In genomic region chr22:36445158-36445668, GRCh38 we compare ENCODE assay signal across 9 cellular contexts. TPM values are rescaled to one million over a fixed set of nuclear protein-coding genes. Genes with fewer than 3 reads are reported as not detected.
DNase-seq lines count a peak whose midpoint lies in the region; ATAC-seq and TF ChIP-seq lines count a peak whose summit lies in the region.
"Had no signal": no experiment of that assay in that cellular context is flagged by ENCODE, and none has a peak within 500 bp of the region (broad histone marks: within the 10 kb centered on the region; RNA-seq: fewer than 3 reads in every experiment).

No MANE protein-coding gene starts in this region.

- H3K27me3 ChIP-seq in adrenal gland (no peaks in the 10 kb centered on the region), hepatocyte (no peaks in the 10 kb centered on the region)

- H3K9me3 ChIP-seq in adrenal gland (replicated peaks in 1 of 3) (no peaks in the 10 kb centered on the region), hepatocyte (ENCODE audit: low read depth) (no peaks in the 10 kb centered on the region)

- no peaks in the 10 kb centered on the region for H3K9me2 ChIP-seq in hepatocyte (replicated peaks; ENCODE audit: insufficient read depth)

- H3K4me3 ChIP-seq in adrenal gland (no peak overlapping the region), hepatocyte (no peak overlapping the region), skin epidermis (no peak overlapping the region)

- peaks cover 19 to 31% (median 20%) of the 10 kb centered on the region in 3 donors for H3K4me1 Mint-ChIP-seq in IgD-negative memory B cell
- peaks cover 48% of the 10 kb centered on the region for H3K4me1 Mint-ChIP-seq in activated naive CD4-positive, alpha-beta T cell treated with anti-CD3 and anti-CD28 coated beads, Interleukin-2, amount 10 ng/mL, durations not matched to agents 7 days and 5 days

- no peaks in the 10 kb centered on the region for H3K79me2 ChIP-seq in hepatocyte

- no peaks in the 10 kb centered on the region for H3K36me3 Mint-ChIP-seq in IgD-negative memory B cell
- H3K36me3 Mint-ChIP-seq in activated naive CD4-positive, alpha-beta T cell treated with anti-CD3 and anti-CD28 coated beads, Interleukin-2, amount 10 ng/mL, durations not matched to agents 7 days and 5 days, result no peaks in the 10 kb centered on the region

- peak overlapping the region in 2 of 3 donors; percentile 61 to 78 for H3K27ac Mint-ChIP-seq in IgD-negative memory B cell
- H3K27ac Mint-ChIP-seq in activated naive CD4-positive, alpha-beta T cell treated with anti-CD3 and anti-CD28 coated beads, Interleukin-2, amount 10 ng/mL, durations not matched to agents 7 days and 5 days, result no peak overlapping the region

- H3K9me3 Mint-ChIP-seq in IgD-negative memory B cell, result no peaks in the 10 kb centered on the region
- H3K9me3 Mint-ChIP-seq in activated naive CD4-positive, alpha-beta T cell treated with anti-CD3 and anti-CD28 coated beads, Interleukin-2, amount 10 ng/mL, durations not matched to agents 7 days and 5 days, result no peaks in the 10 kb centered on the region

- no peaks in the 10 kb centered on the region for H3K27me3 Mint-ChIP-seq in IgD-negative memory B cell
- peaks cover 4% of the 10 kb centered on the region for H3K27me3 Mint-ChIP-seq in activated naive CD4-positive, alpha-beta T cell treated with anti-CD3 and anti-CD28 coated beads, Interleukin-2, amount 10 ng/mL, durations not matched to agents 7 days and 5 days

- no peak for TF ChIP-seq POLR2A in adrenal gland (IDR thresholded peaks at IDR 0.05)

- H3K36me3 ChIP-seq in adrenal gland (replicated peaks in 1 of 2) (no peaks in the 10 kb centered on the region), hepatocyte (replicated peaks; ENCODE audit: insufficient read depth, low read depth) (no peaks in the 10 kb centered on the region)

- no peak overlapping the region for H2AFZ ChIP-seq in hepatocyte

- H3K4me1 ChIP-seq in adrenal gland (replicated peaks in 1 of 2) (peaks cover 6 to 23% of the 10 kb centered on the region in 2 donors), hepatocyte (ENCODE audit: insufficient read depth) (peaks cover 7% of the 10 kb centered on the region)

- TF ChIP-seq CTCF in adrenal gland (IDR thresholded peaks at IDR 0.05) (no peak), hepatocyte (IDR thresholded peaks at IDR 0.05; ENCODE audit: poor library complexity) (no peak)

- intact Hi-C loops in adrenal gland (cut with DNase I), result loop anchor here in 1 of 2 donors (10.0 kb wide), 1 partner anchor 50 kb away; no protein-coding TSS in a partner anchor

- peak overlapping the region in 1 of 4 donors; percentile 49 for H3K4me3 Mint-ChIP-seq in IgD-negative memory B cell
- no peak overlapping the region for H3K4me3 Mint-ChIP-seq in activated naive CD4-positive, alpha-beta T cell treated with anti-CD3 and anti-CD28 coated beads, Interleukin-2, amount 10 ng/mL, durations not matched to agents 7 days and 5 days

- CTCF ChIA-PET in activated naive CD4-positive, alpha-beta T cell treated with anti-CD3 and anti-CD28 coated beads, Interleukin-2, amount 10 ng/mL, durations not matched to agents 7 days and 5 days (lab: Charles Lee), result interaction anchor here (1.7 kb wide), 1 partner anchor 10 kb away, joined by 5 read pairs; no protein-coding TSS in a partner anchor

- H3K27ac ChIP-seq in adrenal gland, result peak overlapping the region in 2 of 5 donors; percentile 42 to 43
- H3K27ac ChIP-seq in hepatocyte, result peak overlapping the region; percentile 45
- H3K27ac ChIP-seq in skin epidermis, result peak overlapping the region in 11 of 21 experiments; percentile 9 to 83 (median 49)

- ATAC-seq in HG02588 (IDR thresholded peaks at IDR 0.05; ENCODE audit: unreplicated experiment), result no peak

- no peaks in the 10 kb centered on the region for H4K20me1 ChIP-seq in hepatocyte (ENCODE audit: insufficient read depth, poor library complexity, severe bottlenecking)

- 46 to 62% (median 55%) methylated on average over 8 of the region's 8 CpGs for WGBS in adrenal gland, 4 donors
- 77% methylated on average over 8 of the region's 8 CpGs for WGBS in hepatocyte (ENCODE audit: low lambda C conversion rate, missing lambda C conversion rate)

- no peak overlapping the region for H3K4me2 ChIP-seq in hepatocyte

- DNase-seq in adrenal gland, result peak in 6 of 7 donors; percentile 46 to 74 (median 66)
- no peak for DNase-seq in hepatocyte (ENCODE audit: low spot score)
- DNase-seq in activated CD8-positive, alpha-beta memory T cell treated with anti-CD3 and anti-CD28 coated beads, Interleukin-2, amount 50 U/mL, for 4 hours, result no peak
- DNase-seq in activated naive CD4-positive, alpha-beta T cell treated with anti-CD3 and anti-CD28 coated beads, Interleukin-2, amount 10 ng/mL, durations not matched to agents 7 days and 5 days, result no peak
- DNase-seq in NCI-H1092 (lab: John Stamatoyannopoulos, UW), result no peak
- DNase-seq: SIG-M5 had no signal

RNA-seq across cellular contexts. Expression of gene TXN2, which starts 36.2 kb away (rescaled TPM):
- polyA plus RNA-seq in IgD-negative memory B cell (116 TPM), adrenal gland (100 to 1,000 TPM; 213 to 241 (median 223) TPM), hepatocyte (129 and 131 TPM in 2 replicates)
- total RNA-seq in adrenal gland (100 to 1,000 TPM; 160 to 245 (median 190) TPM), hepatocyte (42.6 and 52.9 TPM in 2 replicates)

RNA-seq across cellular contexts. Expression of gene MYH9, which starts 57.4 kb away (rescaled TPM):
- polyA plus RNA-seq in IgD-negative memory B cell, result 231 TPM
- total RNA-seq in adrenal gland, result 100 to 1,000 TPM; 294 to 427 (median 369) TPM
- 100 to 1,000 TPM in 2 of 3 donors, 10 to 100 TPM in 1; 96.2 to 164 (median 133) TPM for polyA plus RNA-seq in adrenal gland
- total RNA-seq in hepatocyte, result 149 and 188 TPM in 2 replicates
- 125 and 140 TPM in 2 replicates for polyA plus RNA-seq in hepatocyte

Comparison
In these comparisons a context has a peak if more than half of its experiments do, and no peak if none do; other contexts are left out.
1. DNase-seq: peak in adrenal gland (6 of 7); none in hepatocyte (single experiment), activated CD8-positive, alpha-beta memory T cell treated with anti-CD3 and anti-CD28 coated beads, Interleukin-2, amount 50 U/mL, for 4 hours (single experiment), activated naive CD4-positive, alpha-beta T cell treated with anti-CD3 and anti-CD28 coated beads, Interleukin-2, amount 10 ng/mL, durations not matched to agents 7 days and 5 days (single experiment) and NCI-H1092 (single experiment).